Comparison of ENCODE assay signal across 18 cellular contexts in genomic region chr20:5180421-5180820, GRCh38. TPM values are rescaled to one million over a fixed set of nuclear protein-coding genes. Genes with fewer than 3 reads are reported as not detected.
A peak's percentile ranks its signal among the peaks of the same experiment; 100 is the strongest.
DNase-seq lines count a peak whose midpoint lies in the region; ATAC-seq and TF ChIP-seq lines count a peak whose summit lies in the region.
"Had no signal": no experiment of that assay in that cellular context is flagged by ENCODE, and none has a peak within 500 bp of the region (broad histone marks: within the 10 kb centered on the region; RNA-seq: fewer than 3 reads in every experiment).

No MANE protein-coding gene starts in this region.

- H3K36me3 Mint-ChIP-seq in chondrocyte (ENCODE audit: low read depth) (peaks cover 16% of the 10 kb centered on the region), memory B cell (peaks cover 28% of the 10 kb centered on the region)
- peaks cover 12 to 63% (median 22%) of the 10 kb centered on the region in 5 donors for H3K36me3 Mint-ChIP-seq in naive thymus-derived CD4-positive, alpha-beta T cell

- H3K9me3 Mint-ChIP-seq in chondrocyte (ENCODE audit: low read depth), result no peaks in the 10 kb centered on the region
- no peaks in the 10 kb centered on the region for H3K9me3 Mint-ChIP-seq in memory B cell
- no peaks in the 10 kb centered on the region for H3K9me3 Mint-ChIP-seq in naive thymus-derived CD4-positive, alpha-beta T cell

- intact Hi-C loops in left ventricle myocardium inferior (cut with micrococcal nuclease) (no loop called here), left cardiac atrium (cut with DNase I) (no loop called here), colonic mucosa (cut with DNase I) (no loop called here)
- intact Hi-C loops in naive thymus-derived CD4-positive, alpha-beta T cell (cut with micrococcal nuclease), result no loop called here

- H3K4me3 ChIP-seq in left ventricle myocardium inferior (no peak overlapping the region), colonic mucosa (no peak overlapping the region)
- no peak overlapping the region for H3K4me3 ChIP-seq in naive thymus-derived CD4-positive, alpha-beta T cell (ENCODE audit: low read length)
- H3K4me3 ChIP-seq: A549 had no signal

- ATAC-seq in left cardiac atrium (no peak), memory B cell (ENCODE audit: low read depth) (no peak)
- no peak for ATAC-seq in naive thymus-derived CD4-positive, alpha-beta T cell
- ATAC-seq: A549 had no signal

- POLR2A ChIA-PET in naive thymus-derived CD4-positive, alpha-beta T cell (lab: Charles Lee), result no interaction called here

- H3K9me3 ChIP-seq in left ventricle myocardium inferior (replicated peaks) (no peaks in the 10 kb centered on the region), colonic mucosa (no peaks in the 10 kb centered on the region)
- H3K9me3 ChIP-seq in naive thymus-derived CD4-positive, alpha-beta T cell (ENCODE audit: control insufficient read depth in 2 of 3, low read length in 3 of 3), result no peaks in the 10 kb centered on the region
- H3K9me3 ChIP-seq: A549 had no signal

- peak overlapping the region; percentile 67 for H3K27ac Mint-ChIP-seq in chondrocyte (ENCODE audit: unreplicated experiment)
- peak overlapping the region; percentile 31 for H3K27ac Mint-ChIP-seq in memory B cell
- H3K27ac Mint-ChIP-seq in naive thymus-derived CD4-positive, alpha-beta T cell, result peak overlapping the region in 3 of 9 donors; percentile 20 to 72 (median 45)

- H3K4me3 Mint-ChIP-seq in chondrocyte (ENCODE audit: unreplicated experiment) (no peak overlapping the region), memory B cell (no peak overlapping the region)
- H3K4me3 Mint-ChIP-seq in naive thymus-derived CD4-positive, alpha-beta T cell, result no peak overlapping the region

- peaks cover 73% of the 10 kb centered on the region for H3K36me3 ChIP-seq in left ventricle myocardium inferior
- H3K36me3 ChIP-seq in colonic mucosa, result no peaks in the 10 kb centered on the region
- H3K36me3 ChIP-seq in naive thymus-derived CD4-positive, alpha-beta T cell (ENCODE audit: control insufficient read depth in 2 of 3, insufficient read depth in 3 of 3, low read length in 3 of 3), result peaks cover 6 to 92% (median 12%) of the 10 kb centered on the region in 3 experiments

- DNase-seq in left ventricle myocardium inferior (no peak), left cardiac atrium (no peak), chondrocyte (ENCODE audit: low spot score) (no peak), memory B cell (ENCODE audit: low spot score in 2 of 2) (no peak), ureter (ENCODE audit: low spot score) (peak; percentile 14), colonic mucosa (no peak), NCI-H2029 treated with DMSO at 0.1 percent for 48 hours (lab: John Stamatoyannopoulos, UW) (no peak)
- DNase-seq in naive thymus-derived CD4-positive, alpha-beta T cell, result no peak
- DNase-seq: C1 segment of cervical spinal cord, GF-D8, HCEC 1CT, KG1, NCI-H1048, NCI-H1694, NCI-H2107, NCI-H2227 treated with DMSO at 0.1 percent for 48 hours, NCI-H524 had no signal

- no peaks in the 10 kb centered on the region for H3K27me3 Mint-ChIP-seq in chondrocyte (ENCODE audit: low read depth)
- H3K27me3 Mint-ChIP-seq in memory B cell, result no peaks in the 10 kb centered on the region
- no peaks in the 10 kb centered on the region for H3K27me3 Mint-ChIP-seq in naive thymus-derived CD4-positive, alpha-beta T cell

- H3K27me3 ChIP-seq in left ventricle myocardium inferior (ENCODE audit: low read depth) (no peaks in the 10 kb centered on the region), colonic mucosa (no peaks in the 10 kb centered on the region)
- no peaks in the 10 kb centered on the region for H3K27me3 ChIP-seq in naive thymus-derived CD4-positive, alpha-beta T cell (ENCODE audit: control insufficient read depth in 2 of 2, insufficient read depth in 2 of 2, low read length in 2 of 2)

- peaks cover 20% of the 10 kb centered on the region for H3K4me1 Mint-ChIP-seq in chondrocyte (ENCODE audit: low read depth)
- H3K4me1 Mint-ChIP-seq in memory B cell, result no peaks in the 10 kb centered on the region
- H3K4me1 Mint-ChIP-seq in naive thymus-derived CD4-positive, alpha-beta T cell, result peaks cover 0 to 4% (median 0%) of the 10 kb centered on the region in 7 donors

- peak overlapping the region; percentile 79 for H3K27ac ChIP-seq in left ventricle myocardium inferior (replicated peaks)
- no peak overlapping the region for H3K27ac ChIP-seq in colonic mucosa
- H3K27ac ChIP-seq in naive thymus-derived CD4-positive, alpha-beta T cell (ENCODE audit: low read depth, low read length), result no peak overlapping the region
- H3K27ac ChIP-seq: A549 had no signal

- no peak overlapping the region for H3K9ac ChIP-seq in colonic mucosa (ENCODE audit: low read depth in 2 of 2, low read length in 2 of 2)

- CTCF ChIA-PET in naive thymus-derived CD4-positive, alpha-beta T cell (lab: Charles Lee), result interaction anchor here (1.3 to 1.8 kb wide), 2 partner anchors 12 to 14 kb away, joined by 4 read pairs; no protein-coding TSS in a partner anchor

- TF ChIP-seq CTCF in left ventricle myocardium inferior (IDR thresholded peaks at IDR 0.05; ENCODE audit: borderline replicate concordance), result no peak
- no peak for TF ChIP-seq CTCF in chondrocyte (IDR thresholded peaks at IDR 0.05)
- no peak for TF ChIP-seq CTCF in colonic mucosa (IDR thresholded peaks at IDR 0.05)

- H3K4me1 ChIP-seq in left ventricle myocardium inferior (peaks cover 91% of the 10 kb centered on the region), colonic mucosa (no peaks in the 10 kb centered on the region)
- no peaks in the 10 kb centered on the region for H3K4me1 ChIP-seq in naive thymus-derived CD4-positive, alpha-beta T cell (ENCODE audit: control insufficient read depth in 2 of 2, insufficient read depth in 2 of 2, low read length in 2 of 2)

RNA-seq across cellular contexts. Expression of gene CDS2, which starts 53.6 kb away (rescaled TPM):
- total RNA-seq in left ventricle myocardium inferior (79.0 TPM), left cardiac atrium (10 to 100 TPM; 57.7 to 77.7 TPM), chondrocyte (33.0 to 46.9 TPM (median 42.9 TPM) in 3 replicates), ureter (58.1 TPM), colonic mucosa (10 to 100 TPM; 31.7 to 44.3 TPM)
- 10 to 100 TPM; 48.3 to 58.3 (median 57.8) TPM for total RNA-seq in naive thymus-derived CD4-positive, alpha-beta T cell
- 10 to 100 TPM; 34.9 to 37.8 TPM for polyA plus RNA-seq in naive thymus-derived CD4-positive, alpha-beta T cell
